25 cellular contexts compared by ENCODE assay signal in genomic region chr12:1126089-1126488, GRCh38.
DNase-seq lines count a peak whose midpoint lies in the region; ATAC-seq, FAIRE-seq and TF ChIP-seq lines count a peak whose summit lies in the region.
"Had no signal": no experiment of that assay in that cellular context is flagged by ENCODE, and none has a peak within 500 bp of the region (broad histone marks: within the 10 kb centered on the region; RNA-seq: fewer than 3 reads in every experiment).

No MANE protein-coding gene starts in this region.

- peak overlapping the region; percentile 55 for H3K4me2 ChIP-seq in MM.1S (ENCODE audit: low read depth, low read length)
- H3K4me2 ChIP-seq: A549 had no signal

- 0 out of 2 replicates have a peak overlapping the region, but pooled peaks have one; percentile 9 for H3K9ac ChIP-seq in MM.1S (ENCODE audit: low read length)

- ATAC-seq in activated CD8-positive, alpha-beta memory T cell treated with anti-CD3 and anti-CD28 coated beads, Interleukin-2, amount 10 ng/mL, durations not matched to agents 7 days and 5 days: peak; percentile 90
- ATAC-seq in HG02678 (IDR thresholded peaks at IDR 0.05; ENCODE audit: unreplicated experiment): no peak
- ATAC-seq in HG03097 (IDR thresholded peaks at IDR 0.05; ENCODE audit: low FRiP score, unreplicated experiment): no peak
- ATAC-seq: A549, heart left ventricle, PC-3 had no signal

- no peaks in the 10 kb centered on the region for H3K27me3 Mint-ChIP-seq in activated CD8-positive, alpha-beta memory T cell treated with anti-CD3 and anti-CD28 coated beads, Interleukin-2, amount 10 ng/mL, durations not matched to agents 7 days and 5 days
- no peaks in the 10 kb centered on the region for H3K27me3 Mint-ChIP-seq in activated naive CD8-positive, alpha-beta T cell treated with anti-CD3 and anti-CD28 coated beads for 36 hours
- H3K27me3 Mint-ChIP-seq: B cell, progenitor cell of endocrine pancreas had no signal

- H3K4me1 Mint-ChIP-seq in activated CD8-positive, alpha-beta memory T cell treated with anti-CD3 and anti-CD28 coated beads, Interleukin-2, amount 10 ng/mL, durations not matched to agents 7 days and 5 days: peaks cover 22% of the 10 kb centered on the region
- H3K4me1 Mint-ChIP-seq in activated naive CD8-positive, alpha-beta T cell treated with anti-CD3 and anti-CD28 coated beads for 36 hours: peaks cover 33% of the 10 kb centered on the region
- H3K4me1 Mint-ChIP-seq: B cell had no signal

- H3K4me1 ChIP-seq in MM.1S (ENCODE audit: low read length) (peaks cover 4% of the 10 kb centered on the region; the same call in 1 of the 2 replicates), small intestine (ENCODE audit: control insufficient read depth in 2 of 2, insufficient read depth in 1 of 2, low read depth in 1 of 2, low read length in 1 of 2) (no peaks in the 10 kb centered on the region)
- H3K4me1 ChIP-seq: sigmoid colon had no signal

- peak overlapping the region; percentile 3 for H3K4me3 Mint-ChIP-seq in activated CD8-positive, alpha-beta memory T cell treated with anti-CD3 and anti-CD28 coated beads, Interleukin-2, amount 10 ng/mL, durations not matched to agents 7 days and 5 days
- H3K4me3 Mint-ChIP-seq in activated naive CD8-positive, alpha-beta T cell treated with anti-CD3 and anti-CD28 coated beads for 36 hours: no peak overlapping the region
- H3K4me3 Mint-ChIP-seq: B cell had no signal

- H3K36me3 ChIP-seq in MM.1S (replicated peaks; ENCODE audit: insufficient read depth, low read length) (no peaks in the 10 kb centered on the region), small intestine (ENCODE audit: control insufficient read depth in 2 of 2, insufficient read depth in 2 of 2, low read length in 2 of 2) (peaks cover 0 to 2% of the 10 kb centered on the region in 2 donors)
- H3K36me3 ChIP-seq: heart left ventricle, neutrophil, sigmoid colon had no signal

- no peak for FAIRE-seq in small intestine (lab: Jason Lieb, UNC)
- FAIRE-seq: A549, H54 had no signal

- H3K27ac Mint-ChIP-seq in activated CD8-positive, alpha-beta memory T cell treated with anti-CD3 and anti-CD28 coated beads, Interleukin-2, amount 10 ng/mL, durations not matched to agents 7 days and 5 days: peak overlapping the region; percentile 38
- no peak overlapping the region for H3K27ac Mint-ChIP-seq in activated naive CD8-positive, alpha-beta T cell treated with anti-CD3 and anti-CD28 coated beads for 36 hours
- H3K27ac Mint-ChIP-seq: B cell, progenitor cell of endocrine pancreas had no signal

- 17 to 74% (median 37%) methylated on average over 2 of the region's 2 CpGs for WGBS in small intestine, 3 donors

- TF ChIP-seq CTCF in MM.1S (IDR thresholded peaks at IDR 0.05; ENCODE audit: low read length) (no peak), foreskin fibroblast (IDR thresholded peaks at IDR 0.05; ENCODE audit: low read depth, low read length) (no peak)

- H3K36me3 Mint-ChIP-seq in activated CD8-positive, alpha-beta memory T cell treated with anti-CD3 and anti-CD28 coated beads, Interleukin-2, amount 10 ng/mL, durations not matched to agents 7 days and 5 days: peaks cover 1% of the 10 kb centered on the region
- H3K36me3 Mint-ChIP-seq in activated naive CD8-positive, alpha-beta T cell treated with anti-CD3 and anti-CD28 coated beads for 36 hours: peaks cover 3% of the 10 kb centered on the region

- H3F3A ChIP-seq in MM.1S (ENCODE audit: insufficient read depth, low read length): peaks cover 10% of the 10 kb centered on the region

- no peaks in the 10 kb centered on the region for H3K79me2 ChIP-seq in MM.1S (ENCODE audit: low read length)

- H3K27me3 ChIP-seq in MM.1S (replicated peaks; ENCODE audit: insufficient read depth, low read length) (no peaks in the 10 kb centered on the region), small intestine (ENCODE audit: control insufficient read depth in 2 of 2, insufficient read depth in 2 of 2, low read length in 2 of 2) (no peaks in the 10 kb centered on the region)
- H3K27me3 ChIP-seq: heart left ventricle, neutrophil, sigmoid colon had no signal

- H3K4me3 ChIP-seq in MM.1S (ENCODE audit: low read length) (no peak overlapping the region), small intestine (ENCODE audit: low read depth in 1 of 2, low read length in 2 of 2) (no peak overlapping the region), foreskin fibroblast (ENCODE audit: low read depth in 1 of 2, low read length in 2 of 2) (no peak overlapping the region)
- H3K4me3 ChIP-seq: A549, heart left ventricle, sigmoid colon had no signal

- no peaks in the 10 kb centered on the region for H4K20me1 ChIP-seq in MM.1S (ENCODE audit: insufficient read depth, low read length)

- peak overlapping the region; percentile 43; the same call in 1 of the 2 replicates for H3K27ac ChIP-seq in MM.1S (ENCODE audit: low read length)
- no peak overlapping the region for H3K27ac ChIP-seq in small intestine (ENCODE audit: low read depth in 1 of 2, low read length in 1 of 2)
- H3K27ac ChIP-seq: A549, epithelial cell of prostate, heart left ventricle, neutrophil, sigmoid colon had no signal

- no peaks in the 10 kb centered on the region for H3K9me3 ChIP-seq in MM.1S (replicated peaks; ENCODE audit: insufficient read depth, low read length)
- H3K9me3 ChIP-seq in small intestine (ENCODE audit: control insufficient read depth, low read depth): no peaks in the 10 kb centered on the region
- H3K9me3 ChIP-seq: A549, heart left ventricle, neutrophil, sigmoid colon had no signal

- no peaks in the 10 kb centered on the region for H3K9me2 ChIP-seq in MM.1S (replicated peaks; ENCODE audit: insufficient read depth, low read length)

- H3K9me3 Mint-ChIP-seq in activated CD8-positive, alpha-beta memory T cell treated with anti-CD3 and anti-CD28 coated beads, Interleukin-2, amount 10 ng/mL, durations not matched to agents 7 days and 5 days (ENCODE audit: low read depth): no peaks in the 10 kb centered on the region
- no peaks in the 10 kb centered on the region for H3K9me3 Mint-ChIP-seq in activated naive CD8-positive, alpha-beta T cell treated with anti-CD3 and anti-CD28 coated beads for 36 hours

- H2AFZ ChIP-seq in MM.1S (ENCODE audit: low read length): no peak overlapping the region

- DNase-seq in activated CD8-positive, alpha-beta memory T cell treated with anti-CD3 and anti-CD28 coated beads, Interleukin-2, amount 10 ng/mL, durations not matched to agents 7 days and 5 days: peak; percentile 55
- no peak for DNase-seq in activated CD8-positive, alpha-beta memory T cell treated with anti-CD3 and anti-CD28 coated beads, Interleukin-2, amount 50 U/mL, for 48 hours
- DNase-seq in MM.1S: peak; percentile 63
- peak; percentile 8 for DNase-seq in activated naive CD8-positive, alpha-beta T cell treated with anti-CD3 and anti-CD28 coated beads for 36 hours
- peak; percentile 38 for DNase-seq in small intestine
- DNase-seq in foreskin fibroblast: no peak
- DNase-seq: activated CD4-positive, CD25-positive, alpha-beta regulatory T cell; cerebellar nuclear complex; COR-L47; DMS79; heart left ventricle; NCI-H1417 treated with DMSO at 0.1 percent for 48 hours; NCI-H2107; PC-3; SHP77; sigmoid colon; trophoblast cell had no signal

- CTCF ChIA-PET in activated CD8-positive, alpha-beta memory T cell treated with anti-CD3 and anti-CD28 coated beads, Interleukin-2, amount 10 ng/mL, durations not matched to agents 7 days and 5 days (lab: Charles Lee): interaction anchor here (0.6 to 1.9 kb wide), 3 partner anchors 8 to 472 kb away, joined by 3 to 8 read pairs (median 3); no protein-coding TSS in a partner anchor

Comparison
In these comparisons a context has a peak if more than half of its experiments do, and no peak if none do; other contexts are left out.
1. DNase-seq: peak in activated CD8-positive, alpha-beta memory T cell treated with anti-CD3 and anti-CD28 coated beads, Interleukin-2, amount 10 ng/mL, durations not matched to agents 7 days and 5 days (single experiment), MM.1S (single experiment), activated naive CD8-positive, alpha-beta T cell treated with anti-CD3 and anti-CD28 coated beads for 36 hours (single experiment) and small intestine (single experiment); none in activated CD8-positive, alpha-beta memory T cell treated with anti-CD3 and anti-CD28 coated beads, Interleukin-2, amount 50 U/mL, for 48 hours (single experiment) and foreskin fibroblast (0 of 2).